Comparison of ENCODE assay signal across 19 cellular contexts in genomic region chr6:36636687-36637418, GRCh38. TPM values are rescaled to one million over a fixed set of nuclear protein-coding genes. Genes with fewer than 3 reads are reported as not detected.
DNase-seq lines count a peak whose midpoint lies in the region; ATAC-seq, FAIRE-seq and TF ChIP-seq lines count a peak whose summit lies in the region.
"Had no signal": no experiment of that assay in that cellular context is flagged by ENCODE, and none has a peak within 500 bp of the region (broad histone marks: within the 10 kb centered on the region; RNA-seq: fewer than 3 reads in every experiment).

No MANE protein-coding gene starts in this region.

- no peaks in the 10 kb centered on the region for H3K9me1 ChIP-seq in IMR-90 (ENCODE audit: insufficient read depth, low read length)

- H3K14ac ChIP-seq in IMR-90 (replicated peaks; ENCODE audit: low read depth, low read length) (no peak overlapping the region), H1 (ENCODE audit: insufficient read length) (no peak overlapping the region), neuronal stem cell (ENCODE audit: low read length) (no peak overlapping the region)

- intact Hi-C loops in IMR-90 (cut with micrococcal nuclease): no loop called here
- intact Hi-C loops in PC-9 (cut with micrococcal nuclease; ENCODE audit: unreplicated experiment): no loop called here
- intact Hi-C loops in body of pancreas (cut with DNase I): loop anchor here (5.0 kb wide), 1 partner anchor 35 kb away; no protein-coding TSS in a partner anchor

- no peak overlapping the region for H4K5ac ChIP-seq in IMR-90 (ENCODE audit: low read depth, low read length)
- no peak overlapping the region for H4K5ac ChIP-seq in H1 (ENCODE audit: insufficient read length, low read depth, low read length)

- H3K9ac ChIP-seq in BLaER1 (peak overlapping the region; percentile 6; the same call in 1 of the 2 replicates), IMR-90 (ENCODE audit: low read depth, low read length) (no peak overlapping the region), H1 (replicated peaks in 1 of 4; ENCODE audit: extremely low read depth in 1 of 4, low read depth in 3 of 4, low read length in 3 of 4) (no peak overlapping the region; a peak in 1 of 7 replicates), neuronal stem cell (ENCODE audit: low read depth, low read length, poor library complexity) (no peak overlapping the region)

- H3K4ac ChIP-seq in IMR-90 (ENCODE audit: low read depth, low read length) (no peak overlapping the region), H1 (replicated peaks; ENCODE audit: insufficient read length, low read depth, low read length) (no peak overlapping the region), neuronal stem cell (ENCODE audit: low read length) (no peak overlapping the region)

- WGBS in IMR-90 (ENCODE audit: extremely low coverage in 2 of 2, insufficient read length in 1 of 2), 2 experiments: 92% methylated on average over 3 of the region's 12 CpGs; no CpG with 5 or more reads in 1 of the 2 experiments
- 87% methylated on average over 12 of the region's 12 CpGs; no CpG with 5 or more reads in 1 of the 2 experiments for WGBS in H1 (ENCODE audit: extremely low coverage in 1 of 2, insufficient coverage in 1 of 2, insufficient read length in 1 of 2, insufficient replicate concordance in 2 of 2, low coverage in 1 of 2, low lambda C conversion rate in 2 of 2, missing lambda C conversion rate in 1 of 2), 2 experiments
- no CpG with 5 or more reads among the region's 12 CpGs for WGBS in neuronal stem cell (ENCODE audit: extremely low coverage in 2 of 2, insufficient read length in 2 of 2, insufficient replicate concordance in 1 of 2), 2 donors
- WGBS in body of pancreas, 2 donors: 73 to 88% methylated on average over 10 to 11 of the region's 12 CpGs

- POLR2A ChIA-PET in IMR-90 (lab: Charles Lee; ENCODE audit: unreplicated experiment): no interaction called here
- POLR2A ChIA-PET in H1 (lab: Charles Lee; ENCODE audit: partially characterized antibody): interaction anchor here (0.6 to 1.3 kb wide), 5 partner anchors 9 to 501 kb away, joined by 3 to 4 read pairs (median 3); no protein-coding TSS in a partner anchor
- POLR2A ChIA-PET in PC-9 (lab: Charles Lee; ENCODE audit: unreplicated experiment): no interaction called here

- H2AK9ac ChIP-seq in IMR-90 (replicated peaks; ENCODE audit: low read depth, low read length, poor library complexity): no peak overlapping the region

- TF ChIP-seq EP300 in H1 (IDR thresholded peaks at IDR 0.05; ENCODE audit: borderline replicate concordance in 1 of 2, low read depth in 2 of 2, low read length in 2 of 2): no peak

- H3K79me2 ChIP-seq in H1 (ENCODE audit: control insufficient read depth in 1 of 2, insufficient read depth in 2 of 2, low read length in 2 of 2) (no peaks in the 10 kb centered on the region), PC-9 (ENCODE audit: low read depth) (no peaks in the 10 kb centered on the region)

- CTCF ChIA-PET in IMR-90 (lab: Yijun Ruan, JAX): no interaction called here
- CTCF ChIA-PET in H1 (lab: Charles Lee; ENCODE audit: partially characterized antibody): interaction anchor here (1.0 to 1.2 kb wide), 5 partner anchors 9 to 485 kb away, joined by 3 to 4 read pairs (median 3); no protein-coding TSS in a partner anchor
- CTCF ChIA-PET in PC-9 (lab: Charles Lee): interaction anchor here (0.6 to 0.7 kb wide), 2 partner anchors 17 to 202 kb away, joined by 3 to 6 read pairs; no protein-coding TSS in a partner anchor

- ATAC-seq in IMR-90 (ENCODE audit: low read depth) (no peak), body of pancreas (no peak)
- ATAC-seq: GM23338 had no signal

- H2BK5ac ChIP-seq in IMR-90 (ENCODE audit: low read depth, low read length, poor library complexity, severe bottlenecking) (no peak overlapping the region), H1 (ENCODE audit: low read depth, low read length) (no peak overlapping the region), neuronal stem cell (ENCODE audit: low read length) (no peak overlapping the region)

- TF ChIP-seq CTCF in IMR-90 (conservative IDR thresholded peaks at IDR 0.05; ENCODE audit: low read depth, low read length) (no peak), H1 (IDR thresholded peaks at IDR 0.05; ENCODE audit: control extremely low read depth in 1 of 3, insufficient read depth in 1 of 3, low read depth in 1 of 3, low read length in 3 of 3) (no peak), PC-9 (conservative IDR thresholded peaks at IDR 0.05) (no peak), body of pancreas (IDR thresholded peaks at IDR 0.05) (no peak)

- H4K91ac ChIP-seq in IMR-90 (ENCODE audit: insufficient read depth, low read depth, low read length) (no peak overlapping the region), H1 (replicated peaks; ENCODE audit: insufficient read length, low read length) (no peak overlapping the region), neuronal stem cell (ENCODE audit: low read depth, low read length, poor library complexity) (no peak overlapping the region)

- DNase-seq in IMR-90 (no peak), H1 (ENCODE audit: low read depth in 1 of 2, low spot score in 2 of 2) (no peak), neuronal stem cell (ENCODE audit: low spot score) (no peak), PC-9 (no peak), DMS79 (lab: John Stamatoyannopoulos, UW) (no peak), body of pancreas (no peak)
- DNase-seq: DND-41, HCEC 1CT, Karpas-422, MV-4-11, NCI-H1105 treated with DMSO at 0.1 percent for 48 hours, NCI-H1694, NCI-H2081, NCI-H2171, NCI-H345 had no signal

- dilution Hi-C loops in IMR-90 (cut with HindIII; ENCODE audit: low sequenced_read_pairs, unreplicated experiment): no loop called here

- H3K79me1 ChIP-seq in IMR-90 (ENCODE audit: low read depth in 1 of 2, low read length in 2 of 2): 0 out of 4 replicates have a peak, but pooled peaks cover 0 to 2% of the 10 kb centered on the region in 2 experiments
- no peaks in the 10 kb centered on the region for H3K79me1 ChIP-seq in H1 (ENCODE audit: low read depth, low read length)
- no peaks in the 10 kb centered on the region for H3K79me1 ChIP-seq in neuronal stem cell (ENCODE audit: low read depth, low read length)

- H3F3A ChIP-seq in PC-9 (ENCODE audit: insufficient read depth, low read depth): peaks cover 10% of the 10 kb centered on the region; the same call in 1 of the 2 replicates

- no peaks in the 10 kb centered on the region for H3K9me3 ChIP-seq in BLaER1
- H3K9me3 ChIP-seq in IMR-90 (ENCODE audit: control insufficient read depth, insufficient read depth, low read length): no peaks in the 10 kb centered on the region
- H3K9me3 ChIP-seq in H1 (ENCODE audit: insufficient read depth in 2 of 2, low read depth in 1 of 2, low read length in 1 of 2): no peaks in the 10 kb centered on the region
- H3K9me3 ChIP-seq in neuronal stem cell (replicated peaks in 1 of 2; ENCODE audit: control insufficient read depth in 2 of 2, insufficient read depth in 1 of 2, low read depth in 1 of 2, low read length in 2 of 2): no peaks in the 10 kb centered on the region
- no peaks in the 10 kb centered on the region for H3K9me3 ChIP-seq in PC-9 (ENCODE audit: insufficient read depth, low read depth)
- H3K9me3 ChIP-seq in body of pancreas: no peaks in the 10 kb centered on the region

- H2AFZ ChIP-seq in IMR-90 (replicated peaks; ENCODE audit: low read length, poor library complexity) (peak overlapping the region; percentile 17), H1 (ENCODE audit: low read length) (peak overlapping the region; percentile 78), neuronal stem cell (ENCODE audit: low read length) (peak overlapping the region; percentile 2), PC-9 (no peak overlapping the region)
- H2AFZ ChIP-seq: GM23338 had no signal

- no peaks in the 10 kb centered on the region for H3K23me2 ChIP-seq in H1 (ENCODE audit: low read depth, low read length)

- H3K27me3 ChIP-seq in BLaER1: no peaks in the 10 kb centered on the region
- no peaks in the 10 kb centered on the region for H3K27me3 ChIP-seq in IMR-90 (ENCODE audit: control insufficient read depth, insufficient read depth, low read length)
- H3K27me3 ChIP-seq in H1 (replicated peaks in 1 of 4; ENCODE audit: control insufficient read depth in 3 of 4, extremely low read depth in 1 of 4, insufficient read depth in 3 of 4, low read length in 3 of 4): no peaks in the 10 kb centered on the region
- no peaks in the 10 kb centered on the region for H3K27me3 ChIP-seq in neuronal stem cell (ENCODE audit: control insufficient read depth in 3 of 3, insufficient read depth in 3 of 3, low read depth in 1 of 3, low read length in 3 of 3)
- no peaks in the 10 kb centered on the region for H3K27me3 ChIP-seq in PC-9 (ENCODE audit: insufficient read depth, low read depth)
- no peaks in the 10 kb centered on the region for H3K27me3 ChIP-seq in body of pancreas

- no peak overlapping the region for H3K23ac ChIP-seq in IMR-90 (ENCODE audit: low read depth, low read length)
- H3K23ac ChIP-seq in H1 (ENCODE audit: insufficient read length): no peak overlapping the region
- no peak overlapping the region for H3K23ac ChIP-seq in neuronal stem cell (ENCODE audit: low read depth, low read length, poor library complexity)

- H3K36me3 ChIP-seq in BLaER1: no peaks in the 10 kb centered on the region
- no peaks in the 10 kb centered on the region for H3K36me3 ChIP-seq in IMR-90 (ENCODE audit: control insufficient read depth, insufficient read depth, low read length)
- H3K36me3 ChIP-seq in H1 (ENCODE audit: control insufficient read depth in 2 of 4, insufficient read depth in 4 of 4, low read length in 3 of 4): no peaks in the 10 kb centered on the region
- H3K36me3 ChIP-seq in neuronal stem cell (replicated peaks in 1 of 2; ENCODE audit: control insufficient read depth in 2 of 2, insufficient read depth in 2 of 2, low read length in 2 of 2): no peaks in the 10 kb centered on the region
- H3K36me3 ChIP-seq in PC-9 (ENCODE audit: low read depth): no peaks in the 10 kb centered on the region
- H3K36me3 ChIP-seq in body of pancreas (replicated peaks in 1 of 2; ENCODE audit: insufficient read depth in 1 of 2, low read depth in 2 of 2): no peaks in the 10 kb centered on the region

- no peak overlapping the region for H2BK20ac ChIP-seq in IMR-90 (ENCODE audit: low read depth, low read length)
- no peak overlapping the region; the same call in 1 of the 2 replicates for H2BK20ac ChIP-seq in H1 (ENCODE audit: low read length)

- H4K20me1 ChIP-seq in BLaER1 (no peaks in the 10 kb centered on the region), IMR-90 (ENCODE audit: insufficient read depth, low read length) (no peaks in the 10 kb centered on the region), H1 (replicated peaks in 1 of 2; ENCODE audit: control insufficient read depth in 1 of 2, insufficient read depth in 2 of 2, low read length in 2 of 2) (no peaks in the 10 kb centered on the region), PC-9 (ENCODE audit: insufficient read depth) (no peaks in the 10 kb centered on the region)

- H2BK12ac ChIP-seq in H1 (ENCODE audit: low read depth, low read length) (no peak overlapping the region), neuronal stem cell (ENCODE audit: low read length) (no peak overlapping the region)

- in situ Hi-C loops in IMR-90 (cut with MboI; ENCODE audit: low sequenced_read_pairs): no loop called here

- H3K4me3 ChIP-seq in BLaER1 (no peak overlapping the region), IMR-90 (ENCODE audit: insufficient read depth, low read depth, low read length) (no peak overlapping the region), H1 (ENCODE audit: extremely low read depth in 1 of 4, insufficient read depth in 2 of 4, low read depth in 3 of 4, low read length in 4 of 4) (no peak overlapping the region), neuronal stem cell (ENCODE audit: low read length in 2 of 2) (no peak overlapping the region), PC-9 (no peak overlapping the region), body of pancreas (no peak overlapping the region)
- H3K4me3 ChIP-seq: GM23338 had no signal

- H3K9me2 ChIP-seq in PC-9 (ENCODE audit: insufficient read depth): no peaks in the 10 kb centered on the region

- H4K8ac ChIP-seq in IMR-90 (ENCODE audit: low read depth in 2 of 2, low read length in 2 of 2): no peak overlapping the region
- H4K8ac ChIP-seq in H1 (ENCODE audit: extremely low read depth, insufficient read depth, low read length): no peak overlapping the region; the same call in 1 of the 2 replicates
- no peak overlapping the region for H4K8ac ChIP-seq in neuronal stem cell (ENCODE audit: low read depth, low read length)

- no TSS peak for BruUV-seq in IMR-90 (replicated peaks; lab: Mats Ljungman, UMichigan)
- no TSS peak for BruUV-seq in PC-9 (replicated peaks; lab: Mats Ljungman, UMichigan)

- H3K4me1 ChIP-seq in BLaER1: peaks cover 83% of the 10 kb centered on the region
- peaks cover 7% of the 10 kb centered on the region; the same call in 1 of the 2 replicates for H3K4me1 ChIP-seq in IMR-90 (ENCODE audit: control insufficient read depth, insufficient read depth, low read length)
- H3K4me1 ChIP-seq in H1 (replicated peaks in 1 of 4; ENCODE audit: control insufficient read depth in 3 of 4, insufficient read depth in 4 of 4, low read length in 3 of 4): peaks cover 0 to 4% (median 1%) of the 10 kb centered on the region in 4 experiments; a peak in 2 of 7 replicates
- peaks cover 5 to 13% of the 10 kb centered on the region in 2 donors for H3K4me1 ChIP-seq in neuronal stem cell (ENCODE audit: control insufficient read depth in 2 of 2, insufficient read depth in 1 of 2, low read depth in 1 of 2, low read length in 2 of 2)
- H3K4me1 ChIP-seq in PC-9 (replicated peaks; ENCODE audit: insufficient read depth): peaks cover 15% of the 10 kb centered on the region
- peaks cover 14% of the 10 kb centered on the region for H3K4me1 ChIP-seq in body of pancreas

- H3K4me2 ChIP-seq in BLaER1 (peak overlapping the region; percentile 51), IMR-90 (ENCODE audit: low read depth, low read length) (no peak overlapping the region), H1 (ENCODE audit: insufficient read depth in 1 of 2, low read depth in 2 of 2, low read length in 2 of 2) (no peak overlapping the region), neuronal stem cell (ENCODE audit: insufficient read depth, low read length, poor library complexity, severe bottlenecking) (no peak overlapping the region), PC-9 (no peak overlapping the region)
- H3K4me2 ChIP-seq: GM23338 had no signal

- FAIRE-seq in H1 (lab: Jason Lieb, UNC): no peak
- FAIRE-seq: GM18507, HTR-8/SVneo had no signal

- H2BK15ac ChIP-seq in IMR-90 (ENCODE audit: low read depth, low read length): 0 out of 3 replicates have a peak overlapping the region, but pooled peaks have one; percentile 13
- 0 out of 2 replicates have a peak overlapping the region, but pooled peaks have one; percentile 48 for H2BK15ac ChIP-seq in H1 (ENCODE audit: low read length)
- peak overlapping the region; percentile 8 for H2BK15ac ChIP-seq in neuronal stem cell (ENCODE audit: low read length)

- H3K18ac ChIP-seq in IMR-90 (ENCODE audit: low read depth, low read length) (no peak overlapping the region), H1 (ENCODE audit: extremely low read depth, low read length) (no peak overlapping the region; the same call in 1 of the 2 replicates), neuronal stem cell (ENCODE audit: low read length) (no peak overlapping the region)

- TF ChIP-seq POLR2A in IMR-90 (IDR thresholded peaks at IDR 0.05; ENCODE audit: low read depth, low read length): no peak
- no peak for TF ChIP-seq POLR2A in H1 (IDR thresholded peaks at IDR 0.05; ENCODE audit: control extremely low read depth in 1 of 2, low read depth in 2 of 2, low read length in 2 of 2)
- no peak for TF ChIP-seq POLR2A in body of pancreas (IDR thresholded peaks at IDR 0.05)

- H2BK120ac ChIP-seq in IMR-90 (ENCODE audit: low read depth, low read length): no peak overlapping the region
- H2BK120ac ChIP-seq in H1 (replicated peaks; ENCODE audit: low read depth, low read length): no peak overlapping the region
- no peak overlapping the region for H2BK120ac ChIP-seq in neuronal stem cell (ENCODE audit: low read depth, low read length)

- H3K56ac ChIP-seq in IMR-90 (ENCODE audit: extremely low read depth, insufficient read depth, low read length) (no peak overlapping the region), H1 (replicated peaks; ENCODE audit: insufficient read length, low read depth, low read length) (no peak overlapping the region)

- TF ChIP-seq RAD21 in IMR-90 (IDR thresholded peaks at IDR 0.05; ENCODE audit: low read length): no peak
- no peak for TF ChIP-seq RAD21 in H1 (IDR thresholded peaks at IDR 0.05 in 1 of 2, conservative IDR thresholded peaks at IDR 0.05 in 1 of 2; ENCODE audit: low read depth in 2 of 2, low read length in 2 of 2)

- H3K27ac ChIP-seq in BLaER1: peak overlapping the region; percentile 52; the same call in 1 of the 2 replicates
- no peak overlapping the region for H3K27ac ChIP-seq in IMR-90 (ENCODE audit: insufficient read depth, low read length)
- H3K27ac ChIP-seq in H1 (ENCODE audit: low read depth, low read length): no peak overlapping the region
- no peak overlapping the region for H3K27ac ChIP-seq in neuronal stem cell (replicated peaks; ENCODE audit: low read length)
- H3K27ac ChIP-seq in PC-9: no peak overlapping the region
- no peak overlapping the region for H3K27ac ChIP-seq in body of pancreas

- 0 out of 2 replicates have a peak overlapping the region, but pooled peaks have one; percentile 22 for H2AK5ac ChIP-seq in IMR-90 (ENCODE audit: low read depth, low read length)
- H2AK5ac ChIP-seq in H1 (ENCODE audit: low read depth, low read length): no peak overlapping the region
- H2AK5ac ChIP-seq in neuronal stem cell (ENCODE audit: low read depth, low read length): no peak overlapping the region

RNA-seq across cellular contexts. Expression of gene CDKN1A, which starts 41.7 kb away (rescaled TPM):
- 155 and 171 TPM in 2 replicates for total RNA-seq in IMR-90 (2012; rRNA removed)
- polyA plus RNA-seq in IMR-90 (2012; rRNA removed): 558 and 576 TPM in 2 replicates
- 616 and 909 TPM in 2 replicates for polyA plus RNA-seq in IMR-90 (2012; cell fraction: cytosol; rRNA removed)
- polyA plus RNA-seq in IMR-90 (2012; cell fraction: nucleus; rRNA removed; ENCODE audit: low replicate concordance): 366 and 434 TPM in 2 replicates
- 14.5 and 15.2 TPM in 2 replicates for total RNA-seq in H1 (2021; fragmentation: NEBNext Ultra II Directional; extraction: Animal tissue kit (Norgen Biotek cat#: 25700))
- 36.0 and 56.1 TPM in 2 replicates for polyA plus RNA-seq in H1 (2011; rRNA removed)
- polyA plus RNA-seq in H1 (2011; cell fraction: cytosol; rRNA removed): 26.6 TPM
- polyA plus RNA-seq in H1 (2011; cell fraction: nucleus; rRNA removed): 39.2 TPM
- polyA plus RNA-seq in H1 (2012, experiment 1 of 2): 23.5 to 37.7 TPM (median 28.4 TPM) in 4 replicates
- 42.7 TPM for polyA plus RNA-seq in H1 (2012, experiment 2 of 2)
- 15.1 TPM for polyA plus RNA-seq in H1 (2013, experiment 1 of 2)
- polyA plus RNA-seq in H1 (2013, experiment 2 of 2): 16.1 TPM
- 15.5 and 20.6 TPM in 2 replicates for polyA minus RNA-seq in H1 (2011; rRNA and poly(A)+ RNA removed)
- 14.0 TPM for polyA minus RNA-seq in H1 (2011; cell fraction: cytosol; rRNA and poly(A)+ RNA removed)
- polyA minus RNA-seq in H1 (2011; cell fraction: nucleus; rRNA and poly(A)+ RNA removed): 33.3 TPM
- 54.0 TPM for polyA plus RNA-seq in neuronal stem cell (2013, experiment 1 of 2)
- polyA plus RNA-seq in neuronal stem cell (2013, experiment 2 of 2): 53.5 TPM
- total RNA-seq in PC-9 (2021): 14.3 and 14.8 TPM in 2 replicates
- total RNA-seq in body of pancreas: 10 to 100 TPM; 75.2 to 84.3 TPM

RNA-seq across cellular contexts. Expression of gene SRSF3, which starts 42.7 kb away (rescaled TPM):
- 237 and 256 TPM in 2 replicates for total RNA-seq in IMR-90 (2012; rRNA removed)
- polyA plus RNA-seq in IMR-90 (2012; rRNA removed): 297 and 394 TPM in 2 replicates
- polyA plus RNA-seq in IMR-90 (2012; cell fraction: cytosol; rRNA removed): 52.5 and 172 TPM in 2 replicates
- polyA plus RNA-seq in IMR-90 (2012; cell fraction: nucleus; rRNA removed; ENCODE audit: low replicate concordance): 113 and 275 TPM in 2 replicates
- 689 and 705 TPM in 2 replicates for total RNA-seq in H1 (2021; fragmentation: NEBNext Ultra II Directional; extraction: Animal tissue kit (Norgen Biotek cat#: 25700))
- polyA plus RNA-seq in H1 (2011; rRNA removed): 471 and 548 TPM in 2 replicates
- polyA plus RNA-seq in H1 (2011; cell fraction: cytosol; rRNA removed): 649 TPM
- 159 TPM for polyA plus RNA-seq in H1 (2011; cell fraction: nucleus; rRNA removed)
- polyA plus RNA-seq in H1 (2012, experiment 1 of 2): 696 to 1,158 TPM (median 791 TPM) in 4 replicates
- polyA plus RNA-seq in H1 (2012, experiment 2 of 2): 40.8 TPM
- 293 TPM for polyA plus RNA-seq in H1 (2013, experiment 1 of 2)
- 286 TPM for polyA plus RNA-seq in H1 (2013, experiment 2 of 2)
- 323 and 336 TPM in 2 replicates for polyA minus RNA-seq in H1 (2011; rRNA and poly(A)+ RNA removed)
- 155 TPM for polyA minus RNA-seq in H1 (2011; cell fraction: cytosol; rRNA and poly(A)+ RNA removed)
- polyA minus RNA-seq in H1 (2011; cell fraction: nucleus; rRNA and poly(A)+ RNA removed): 183 TPM
- 276 TPM for polyA plus RNA-seq in neuronal stem cell (2013, experiment 1 of 2)
- 284 TPM for polyA plus RNA-seq in neuronal stem cell (2013, experiment 2 of 2)
- total RNA-seq in PC-9 (2021): 278 and 282 TPM in 2 replicates
- 100 to 1,000 TPM in 1 of 2 donors, 10 to 100 TPM in 1; 86.4 to 113 TPM for total RNA-seq in body of pancreas
